22 cellular contexts compared by ENCODE assay signal in genomic region chr6:117469791-117470190, GRCh38. TPM values are rescaled to one million over a fixed set of nuclear protein-coding genes. Genes with fewer than 3 reads are reported as not detected.
"Had no signal": no experiment of that assay in that cellular context is flagged by ENCODE, and none has a peak within 500 bp of the region (broad histone marks: within the 10 kb centered on the region; RNA-seq: fewer than 3 reads in every experiment).

No MANE protein-coding gene starts in this region.

- ATAC-seq: K562 had no signal

- H3K9ac ChIP-seq: KMS-11 had no signal

- H3K27me3 ChIP-seq: MG63, SJSA1 had no signal

- H3K27ac ChIP-seq: HL-60, KMS-11, SJSA1, SK-N-MC had no signal

- H3K9me3 Mint-ChIP-seq: IgD-negative memory B cell had no signal

- H3K4me1 Mint-ChIP-seq: IgD-negative memory B cell had no signal

- H3K4me3 ChIP-seq: K562, MG63, SJSA1, SK-N-MC had no signal

- H3K4me3 Mint-ChIP-seq: IgD-negative memory B cell had no signal

- H3K4me2 ChIP-seq: KMS-11 had no signal

- H3K27ac Mint-ChIP-seq: IgD-negative memory B cell had no signal

- H3K9me3 ChIP-seq: MG63, SJSA1 had no signal

- DNase-seq: MG63, NCI-H1092 treated with DMSO at 0.1 percent for 48 hours, NCI-H1436, NCI-H187, NCI-H2029, NCI-H2081 treated with DMSO at 0.1 percent for 48 hours, NCI-H2171, NCI-H226, NCI-H446, NCI-H510A, NCI-H524 treated with DMSO at 0.1 percent for 48 hours, NCI-H69, NCI-H774, Right ventricle myocardium superior, RPMI8226, SIG-M5 had no signal

- H3K36me3 Mint-ChIP-seq: IgD-negative memory B cell had no signal

- H3K36me3 ChIP-seq: MG63, SJSA1 had no signal

RNA-seq across cellular contexts. Expression of gene ROS1, which starts 44.0 kb away (rescaled TPM):
- total RNA-seq: SJSA1 had no signal
